ENCODE assay signal across 25 cellular contexts in the genomic region with DNA sequence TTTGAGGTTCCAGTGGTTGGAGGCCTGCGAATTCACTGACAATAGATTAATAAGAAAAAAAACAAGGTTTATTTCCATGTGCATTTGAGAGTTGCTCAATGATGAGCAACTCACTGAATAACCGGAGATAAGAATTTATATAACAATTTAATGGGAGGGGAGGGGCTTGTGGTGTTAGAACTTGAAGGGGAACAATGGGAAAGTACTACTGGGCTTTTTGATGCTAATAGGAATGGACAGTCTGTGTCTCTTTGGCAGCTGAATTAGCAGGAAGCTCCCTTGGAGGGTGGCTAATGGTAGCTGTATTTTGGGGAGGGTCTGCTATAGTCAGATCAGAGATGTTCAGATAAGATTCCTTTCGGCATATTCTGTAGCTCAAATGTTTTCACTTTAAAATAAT.
"Had no signal": no experiment of that assay in that cellular context is flagged by ENCODE, and none has a peak within 500 bp of the region (broad histone marks: within the 10 kb centered on the region; RNA-seq: fewer than 3 reads in every experiment).

No MANE protein-coding gene starts in this region.

- H3K4me1 Mint-ChIP-seq: IgD-negative memory B cell had no signal

- H3K27me3 Mint-ChIP-seq: IgD-negative memory B cell had no signal

- H3K9ac ChIP-seq: KMS-11 had no signal

- H3K9me3 ChIP-seq: MG63, Peyer's patch, SJSA1 had no signal

- H3K4me2 ChIP-seq: KMS-11, PC-9 had no signal

- H3K36me3 ChIP-seq: MG63, Peyer's patch, SJSA1 had no signal

- H2AFZ ChIP-seq: PC-9 had no signal

- H3K27ac Mint-ChIP-seq: IgD-negative memory B cell had no signal

- H3K4me3 Mint-ChIP-seq: IgD-negative memory B cell had no signal

- H3K4me1 ChIP-seq: SJSA1 had no signal

- H3K27ac ChIP-seq: KMS-11, PC-9, Peyer's patch, SJSA1, SK-N-MC had no signal

- H3K27me3 ChIP-seq: MG63, Peyer's patch, SJSA1 had no signal

- ATAC-seq: HepG2, K562 had no signal

- DNase-seq: Kasumi-1, MG63, NCI-H1092 treated with DMSO at 0.1 percent for 48 hours, NCI-H1436, NCI-H187, NCI-H2029, NCI-H2081 treated with DMSO at 0.1 percent for 48 hours, NCI-H2171, NCI-H226, NCI-H446, NCI-H510A, NCI-H524 treated with DMSO at 0.1 percent for 48 hours, NCI-H69, NCI-H774, PC-9, Peyer's patch, Right ventricle myocardium superior, RPMI8226, SIG-M5 had no signal

- H3K4me3 ChIP-seq: K562, MG63, PC-9, Peyer's patch, SJSA1, SK-N-MC had no signal
